Comparison of ENCODE assay signal across 11 cellular contexts in the genomic region with DNA sequence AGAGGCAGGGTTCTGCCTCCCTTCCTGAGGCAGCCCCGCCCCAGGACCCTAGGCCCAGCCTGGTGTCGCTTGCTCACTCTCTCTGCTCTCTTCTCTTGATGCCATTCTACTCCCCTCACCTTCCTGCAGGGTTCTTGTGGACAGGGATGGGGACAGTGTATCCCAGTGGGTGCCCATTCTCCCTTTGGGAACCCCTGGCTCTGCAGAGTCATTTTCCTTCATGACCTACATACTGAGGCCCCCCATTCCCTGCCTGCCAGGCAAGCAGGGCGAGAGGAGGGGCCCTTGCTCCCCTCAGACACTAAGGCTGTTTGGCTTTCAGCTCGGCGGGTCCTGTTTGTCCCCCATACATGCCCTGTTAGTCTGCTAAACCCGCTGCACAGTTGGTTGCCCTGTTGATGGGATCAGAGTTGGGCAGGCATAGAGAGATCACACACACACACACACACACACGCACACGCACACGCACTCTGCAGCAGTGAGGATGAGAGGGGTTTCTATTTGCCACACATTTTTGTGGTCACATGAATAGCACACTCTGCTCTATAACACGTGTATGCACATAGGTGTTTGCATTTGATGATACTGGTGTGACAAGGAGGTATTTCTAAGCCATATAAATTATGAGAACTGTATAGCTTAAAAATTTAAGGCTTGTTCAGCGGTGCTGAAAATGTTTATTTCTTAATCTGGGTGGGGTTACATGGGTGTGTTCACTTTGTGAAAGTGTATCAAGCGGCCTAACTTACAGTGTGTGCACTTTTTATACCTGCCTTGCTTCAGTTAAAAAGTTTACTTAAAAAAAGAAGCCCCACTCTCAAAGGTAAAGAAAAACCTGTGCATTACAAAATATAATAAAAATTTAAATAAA. TPM values are rescaled to one million over a fixed set of nuclear protein-coding genes. Genes with fewer than 3 reads are reported as not detected.
DNase-seq lines count a peak whose midpoint lies in the region; ATAC-seq and TF ChIP-seq lines count a peak whose summit lies in the region.
"Had no signal": no experiment of that assay in that cellular context is flagged by ENCODE, and none has a peak within 500 bp of the region (broad histone marks: within the 10 kb centered on the region; RNA-seq: fewer than 3 reads in every experiment).

No MANE protein-coding gene starts in this region.

- H3K4me3 Mint-ChIP-seq in osteocyte (ENCODE audit: unreplicated experiment): no peak overlapping the region
- H3K4me3 Mint-ChIP-seq in HFFc6: no peak overlapping the region

- H3K4me1 Mint-ChIP-seq in osteocyte (ENCODE audit: unreplicated experiment) (peaks cover 57% of the 10 kb centered on the region), HFFc6 (ENCODE audit: low read depth) (peaks cover 63% of the 10 kb centered on the region)

- H3K27ac ChIP-seq in RWPE1 (peak overlapping the region; percentile 98), skeletal muscle tissue (ENCODE audit: low read depth, low read length) (peak overlapping the region; percentile 100)
- H3K27ac ChIP-seq: SJSA1 had no signal

- H3K4me3 ChIP-seq in fibroblast of the aortic adventitia (ENCODE audit: low read depth, low read length) (peak overlapping the region; percentile 4), skeletal muscle tissue (ENCODE audit: low read length in 3 of 3) (peak overlapping the region; percentile 28 to 58 (median 49))
- H3K4me3 ChIP-seq: HAP-1, SJSA1 had no signal

- no peaks in the 10 kb centered on the region for H3K36me3 ChIP-seq in skeletal muscle tissue (ENCODE audit: control insufficient read depth in 3 of 3, insufficient read depth in 3 of 3, low read length in 3 of 3)
- H3K36me3 ChIP-seq: HAP-1, SJSA1 had no signal

- peaks cover 30% of the 10 kb centered on the region for H3K36me3 Mint-ChIP-seq in osteocyte (ENCODE audit: unreplicated experiment)
- H3K36me3 Mint-ChIP-seq in HFFc6 (ENCODE audit: low read depth): no peaks in the 10 kb centered on the region

- POLR2A ChIA-PET in RWPE1 (lab: Yijun Ruan, JAX; ENCODE audit: low non-redundant PET): no interaction called here

- in situ Hi-C loops in G401 (cut with HindIII; ENCODE audit: low sequenced_read_pairs): no loop called here

- peaks cover 83% of the 10 kb centered on the region for H3K27me3 Mint-ChIP-seq in osteocyte (ENCODE audit: unreplicated experiment)
- peaks cover 1% of the 10 kb centered on the region for H3K27me3 Mint-ChIP-seq in HFFc6 (ENCODE audit: insufficient read depth)

- no peak for ATAC-seq in left lobe of liver

- H3K27me3 ChIP-seq in skeletal muscle tissue (ENCODE audit: control insufficient read depth in 3 of 3, insufficient read depth in 3 of 3, low read length in 3 of 3): no peaks in the 10 kb centered on the region
- H3K27me3 ChIP-seq: SJSA1 had no signal

- TF ChIP-seq CTCF in RWPE1 (conservative IDR thresholded peaks at IDR 0.05; ENCODE audit: low read depth) (no peak), fibroblast of the aortic adventitia (IDR thresholded peaks at IDR 0.05; ENCODE audit: insufficient read depth, low read length) (no peak), osteocyte (IDR thresholded peaks at IDR 0.05) (no peak), HFFc6 (IDR thresholded peaks at IDR 0.05) (no peak)

- H3K9me3 Mint-ChIP-seq in osteocyte (ENCODE audit: unreplicated experiment): no peaks in the 10 kb centered on the region
- no peaks in the 10 kb centered on the region for H3K9me3 Mint-ChIP-seq in HFFc6

- CTCF ChIA-PET in RWPE1 (lab: Yijun Ruan, JAX): interaction anchor here (1.3 to 1.4 kb wide), 2 partner anchors 46 to 50 kb away, joined by 5 read pairs; no protein-coding TSS in a partner anchor

- H3K9me3 ChIP-seq in skeletal muscle tissue (ENCODE audit: control insufficient read depth in 3 of 3, low read length in 3 of 3): no peaks in the 10 kb centered on the region
- H3K9me3 ChIP-seq: HAP-1, SJSA1 had no signal

- DNase-seq in G401 (ENCODE audit: low spot score): peak; percentile 56
- DNase-seq in RWPE1 (ENCODE audit: low spot score): no peak
- DNase-seq in fibroblast of the aortic adventitia (ENCODE audit: low read depth): peak; percentile 73
- no peak for DNase-seq in osteocyte (ENCODE audit: extremely low spot score, unreplicated experiment)
- DNase-seq in HFFc6: no peak
- DNase-seq in left lobe of liver (ENCODE audit: low spot score): no peak
- no peak for DNase-seq in NCI-H446 treated with DMSO at 0.1 percent for 48 hours (lab: John Stamatoyannopoulos, UW)
- DNase-seq: hippocampal formation had no signal

- H3K4me1 ChIP-seq in skeletal muscle tissue (ENCODE audit: control insufficient read depth in 3 of 3, insufficient read depth in 3 of 3, low read length in 3 of 3): peaks cover 72 to 79% (median 74%) of the 10 kb centered on the region in 3 donors
- H3K4me1 ChIP-seq: HAP-1 had no signal

- H3K9ac ChIP-seq in skeletal muscle tissue (ENCODE audit: low read depth in 1 of 3, low read length in 3 of 3): peak overlapping the region; percentile 57 to 96 (median 95)

- H3K27ac Mint-ChIP-seq in osteocyte (ENCODE audit: unreplicated experiment) (no peak overlapping the region), HFFc6 (no peak overlapping the region)

RNA-seq across cellular contexts. Expression of gene NFIX, which starts 20.3 kb away (rescaled TPM):
- 0.86 and 3.6 TPM in 2 replicates for total RNA-seq in G401 (2014; rRNA removed; shearing (Covaris generic))
- total RNA-seq in fibroblast of the aortic adventitia (ENCODE audit: low replicate concordance) (68.0 and 160 TPM in 2 replicates), skeletal muscle tissue (49.1 TPM), osteocyte (87.0 and 93.7 TPM in 2 replicates), left lobe of liver (41.4 TPM)
- total RNA-seq in HFFc6 (2021; fragmentation: NEBNext Ultra II Directional; extraction: Animal tissue kit (Norgen Biotek cat#: 25700)): 100 to 1,000 TPM; 129 to 161 (median 142) TPM

RNA-seq across cellular contexts. Expression of gene DAND5, which starts 46.2 kb away (rescaled TPM):
- total RNA-seq in G401 (2014; rRNA removed; shearing (Covaris generic)): 0.18 TPM in 1 of 2 replicates, not detected in the other
- 0.18 TPM in 1 of 2 replicates, not detected in the other for total RNA-seq in fibroblast of the aortic adventitia (ENCODE audit: low replicate concordance)
- total RNA-seq in skeletal muscle tissue: not detected
- not detected in 2 replicates for total RNA-seq in osteocyte
- not detected for total RNA-seq in HFFc6 (2021; fragmentation: NEBNext Ultra II Directional; extraction: Animal tissue kit (Norgen Biotek cat#: 25700))
- total RNA-seq in left lobe of liver: not detected
- total RNA-seq: SJSA1 had no signal

RNA-seq across cellular contexts. Expression of gene GADD45GIP1, which starts 58.6 kb away (rescaled TPM):
- total RNA-seq in G401 (2014; rRNA removed; shearing (Covaris generic)): 79.7 and 124 TPM in 2 replicates
- total RNA-seq in fibroblast of the aortic adventitia (ENCODE audit: low replicate concordance) (23.0 and 38.8 TPM in 2 replicates), skeletal muscle tissue (21.4 TPM), osteocyte (24.0 and 24.6 TPM in 2 replicates), left lobe of liver (12.0 TPM)
- 10 to 100 TPM; 34.3 to 54.3 (median 46.9) TPM for total RNA-seq in HFFc6 (2021; fragmentation: NEBNext Ultra II Directional; extraction: Animal tissue kit (Norgen Biotek cat#: 25700))

Comparison
In these comparisons a context has a peak if more than half of its experiments do, and no peak if none do; other contexts are left out.
1. DNase-seq: peak in G401 (single experiment) and fibroblast of the aortic adventitia (single experiment); none in RWPE1 (single experiment), osteocyte (single experiment), HFFc6 (single experiment), left lobe of liver (single experiment) and NCI-H446 treated with DMSO at 0.1 percent for 48 hours (single experiment).